ENCODE assay signal across 1 cellular context in the genomic region with DNA sequence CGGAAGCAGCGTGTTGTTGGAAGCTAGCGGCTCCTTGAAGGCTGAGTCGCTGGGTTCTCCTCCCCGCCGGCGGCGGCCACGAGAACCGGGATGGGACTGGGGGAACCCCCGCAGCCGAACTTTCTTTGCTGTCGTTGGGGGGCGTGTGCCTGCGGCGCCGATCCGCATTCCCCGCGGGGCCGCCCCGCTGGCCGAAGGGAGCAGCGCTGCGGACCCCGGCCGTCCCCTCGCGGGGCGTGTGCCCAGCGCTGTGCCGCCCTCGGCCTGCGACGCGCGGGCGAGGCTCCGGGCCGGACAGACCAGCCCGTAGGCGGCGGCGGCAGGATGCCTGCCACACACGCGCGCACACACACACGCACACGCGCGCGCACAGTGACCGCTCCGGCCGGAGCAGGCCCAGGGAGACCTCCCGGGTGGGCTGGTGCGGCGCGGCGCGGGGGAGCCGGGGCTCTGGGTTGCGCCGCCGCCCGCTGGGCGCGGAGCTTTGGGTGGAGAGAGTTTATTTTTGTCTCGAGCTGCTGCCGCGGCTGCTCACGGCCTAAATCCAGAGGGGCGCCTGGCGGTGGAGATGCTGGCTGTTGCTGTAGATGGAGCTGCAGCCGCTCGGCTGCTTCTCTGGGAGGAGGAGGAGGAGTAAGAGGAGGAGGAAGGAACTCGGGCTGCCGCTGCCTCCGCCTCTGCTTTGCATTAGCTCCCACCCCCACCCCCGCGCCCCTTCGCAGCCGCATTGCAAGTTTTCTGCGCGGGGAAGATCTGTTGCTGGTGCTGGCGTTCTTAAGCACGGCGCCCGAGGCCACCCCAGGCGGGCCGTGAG.
TF ChIP-seq lines count a peak whose summit lies in the region.

TSS of gene SAMD4A (plus strand) at position 719 of the 814 bp plus-strand sequence. CDS start 789 bp downstream, outside the sequence.

TF ChIP-seq in K562, 482 proteins besides CTCF, POLR2A, EP300 and RAD21 (continued from another document and continues in another):
- TF ChIP-seq MBD1 (CRISPR knock-in tag; IDR thresholded peaks at IDR 0.05) (no peak), ZBTB8A (IDR thresholded peaks at IDR 0.05; ENCODE audit: partially characterized antibody) (no peak), ZNF75A (CRISPR knock-in tag; IDR thresholded peaks at IDR 0.05) (no peak), ZBTB11 (CRISPR knock-in tag; IDR thresholded peaks at IDR 0.05) (0 out of 6 replicates have a peak, but pooled peaks of 1 of the 3 experiments have one; percentile 19), CTCFL (IDR thresholded peaks at IDR 0.05; ENCODE audit: borderline replicate concordance, insufficient read depth, low read depth, low read length, poor library complexity, severe bottlenecking) (no peak), CSDE1 (IDR thresholded peaks at IDR 0.05) (no peak), NCOA6 (IDR thresholded peaks at IDR 0.05) (0 out of 2 replicates have a peak, but pooled peaks have one; percentile 29), ZNF512 (tag; IDR thresholded peaks at IDR 0.05) (no peak), LEF1 (IDR thresholded peaks at IDR 0.05) (no peak), NCOR1 (IDR thresholded peaks at IDR 0.05) (no peak), SAFB (IDR thresholded peaks at IDR 0.05; ENCODE audit: borderline replicate concordance, low read depth, low read length) (no peak), HDAC1 (IDR thresholded peaks at IDR 0.05) (0 out of 4 replicates have a peak, but pooled peaks of 1 of the 2 experiments have one; percentile 26), IRF1 (CRISPR knock-in tag; IDR thresholded peaks at IDR 0.05; ENCODE audit: borderline replicate concordance) (no peak), MXD1 (CRISPR knock-in tag; IDR thresholded peaks at IDR 0.05; ENCODE audit: borderline replicate concordance, poor library complexity, severe bottlenecking) (no peak), ETS1 (conservative IDR thresholded peaks at IDR 0.05; ENCODE audit: control insufficient read depth, low read depth, low read length) (0 out of 2 replicates have a peak, but pooled peaks have one; percentile 19), SNIP1 (IDR thresholded peaks at IDR 0.05; ENCODE audit: low read depth) (no peak), TEAD2 (tag; IDR thresholded peaks at IDR 0.05) (no peak), NKRF (IDR thresholded peaks at IDR 0.05; ENCODE audit: borderline replicate concordance) (no peak), GTF2A2 (tag; IDR thresholded peaks at IDR 0.05) (no peak), ID3 (CRISPR knock-in tag; IDR thresholded peaks at IDR 0.05) (no peak), ID3 (tag; IDR thresholded peaks at IDR 0.05) (no peak), NR3C1 (CRISPR knock-in tag; IDR thresholded peaks at IDR 0.05) (0 out of 2 replicates have a peak, but pooled peaks have one; percentile 7), CBX3 (IDR thresholded peaks at IDR 0.05; ENCODE audit: borderline replicate concordance in 1 of 2, low read length in 2 of 2) (no peak), MAFG (tag; conservative IDR thresholded peaks at IDR 0.05) (no peak), ETV6 (IDR thresholded peaks at IDR 0.05; ENCODE audit: borderline replicate concordance in 1 of 2, low read depth in 2 of 2, low read length in 1 of 2) (no peak), ETV6 (CRISPR knock-in tag; IDR thresholded peaks at IDR 0.05; ENCODE audit: borderline replicate concordance) (no peak)
- TF ChIP-seq, protein P1, sequence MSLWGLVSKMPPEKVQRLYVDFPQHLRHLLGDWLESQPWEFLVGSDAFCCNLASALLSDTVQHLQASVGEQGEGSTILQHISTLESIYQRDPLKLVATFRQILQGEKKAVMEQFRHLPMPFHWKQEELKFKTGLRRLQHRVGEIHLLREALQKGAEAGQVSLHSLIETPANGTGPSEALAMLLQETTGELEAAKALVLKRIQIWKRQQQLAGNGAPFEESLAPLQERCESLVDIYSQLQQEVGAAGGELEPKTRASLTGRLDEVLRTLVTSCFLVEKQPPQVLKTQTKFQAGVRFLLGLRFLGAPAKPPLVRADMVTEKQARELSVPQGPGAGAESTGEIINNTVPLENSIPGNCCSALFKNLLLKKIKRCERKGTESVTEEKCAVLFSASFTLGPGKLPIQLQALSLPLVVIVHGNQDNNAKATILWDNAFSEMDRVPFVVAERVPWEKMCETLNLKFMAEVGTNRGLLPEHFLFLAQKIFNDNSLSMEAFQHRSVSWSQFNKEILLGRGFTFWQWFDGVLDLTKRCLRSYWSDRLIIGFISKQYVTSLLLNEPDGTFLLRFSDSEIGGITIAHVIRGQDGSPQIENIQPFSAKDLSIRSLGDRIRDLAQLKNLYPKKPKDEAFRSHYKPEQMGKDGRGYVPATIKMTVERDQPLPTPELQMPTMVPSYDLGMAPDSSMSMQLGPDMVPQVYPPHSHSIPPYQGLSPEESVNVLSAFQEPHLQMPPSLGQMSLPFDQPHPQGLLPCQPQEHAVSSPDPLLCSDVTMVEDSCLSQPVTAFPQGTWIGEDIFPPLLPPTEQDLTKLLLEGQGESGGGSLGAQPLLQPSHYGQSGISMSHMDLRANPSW (CRISPR knock-in tag; IDR thresholded peaks at IDR 0.05) = no peak
- TF ChIP-seq, protein P2, sequence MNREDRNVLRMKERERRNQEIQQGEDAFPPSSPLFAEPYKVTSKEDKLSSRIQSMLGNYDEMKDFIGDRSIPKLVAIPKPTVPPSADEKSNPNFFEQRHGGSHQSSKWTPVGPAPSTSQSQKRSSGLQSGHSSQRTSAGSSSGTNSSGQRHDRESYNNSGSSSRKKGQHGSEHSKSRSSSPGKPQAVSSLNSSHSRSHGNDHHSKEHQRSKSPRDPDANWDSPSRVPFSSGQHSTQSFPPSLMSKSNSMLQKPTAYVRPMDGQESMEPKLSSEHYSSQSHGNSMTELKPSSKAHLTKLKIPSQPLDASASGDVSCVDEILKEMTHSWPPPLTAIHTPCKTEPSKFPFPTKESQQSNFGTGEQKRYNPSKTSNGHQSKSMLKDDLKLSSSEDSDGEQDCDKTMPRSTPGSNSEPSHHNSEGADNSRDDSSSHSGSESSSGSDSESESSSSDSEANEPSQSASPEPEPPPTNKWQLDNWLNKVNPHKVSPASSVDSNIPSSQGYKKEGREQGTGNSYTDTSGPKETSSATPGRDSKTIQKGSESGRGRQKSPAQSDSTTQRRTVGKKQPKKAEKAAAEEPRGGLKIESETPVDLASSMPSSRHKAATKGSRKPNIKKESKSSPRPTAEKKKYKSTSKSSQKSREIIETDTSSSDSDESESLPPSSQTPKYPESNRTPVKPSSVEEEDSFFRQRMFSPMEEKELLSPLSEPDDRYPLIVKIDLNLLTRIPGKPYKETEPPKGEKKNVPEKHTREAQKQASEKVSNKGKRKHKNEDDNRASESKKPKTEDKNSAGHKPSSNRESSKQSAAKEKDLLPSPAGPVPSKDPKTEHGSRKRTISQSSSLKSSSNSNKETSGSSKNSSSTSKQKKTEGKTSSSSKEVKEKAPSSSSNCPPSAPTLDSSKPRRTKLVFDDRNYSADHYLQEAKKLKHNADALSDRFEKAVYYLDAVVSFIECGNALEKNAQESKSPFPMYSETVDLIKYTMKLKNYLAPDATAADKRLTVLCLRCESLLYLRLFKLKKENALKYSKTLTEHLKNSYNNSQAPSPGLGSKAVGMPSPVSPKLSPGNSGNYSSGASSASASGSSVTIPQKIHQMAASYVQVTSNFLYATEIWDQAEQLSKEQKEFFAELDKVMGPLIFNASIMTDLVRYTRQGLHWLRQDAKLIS (CRISPR knock-in tag; IDR thresholded peaks at IDR 0.05) = 0 out of 2 replicates have a peak, but pooled peaks have one; percentile 14
